ENCODE assay signal across 8 cellular contexts in the genomic region with DNA sequence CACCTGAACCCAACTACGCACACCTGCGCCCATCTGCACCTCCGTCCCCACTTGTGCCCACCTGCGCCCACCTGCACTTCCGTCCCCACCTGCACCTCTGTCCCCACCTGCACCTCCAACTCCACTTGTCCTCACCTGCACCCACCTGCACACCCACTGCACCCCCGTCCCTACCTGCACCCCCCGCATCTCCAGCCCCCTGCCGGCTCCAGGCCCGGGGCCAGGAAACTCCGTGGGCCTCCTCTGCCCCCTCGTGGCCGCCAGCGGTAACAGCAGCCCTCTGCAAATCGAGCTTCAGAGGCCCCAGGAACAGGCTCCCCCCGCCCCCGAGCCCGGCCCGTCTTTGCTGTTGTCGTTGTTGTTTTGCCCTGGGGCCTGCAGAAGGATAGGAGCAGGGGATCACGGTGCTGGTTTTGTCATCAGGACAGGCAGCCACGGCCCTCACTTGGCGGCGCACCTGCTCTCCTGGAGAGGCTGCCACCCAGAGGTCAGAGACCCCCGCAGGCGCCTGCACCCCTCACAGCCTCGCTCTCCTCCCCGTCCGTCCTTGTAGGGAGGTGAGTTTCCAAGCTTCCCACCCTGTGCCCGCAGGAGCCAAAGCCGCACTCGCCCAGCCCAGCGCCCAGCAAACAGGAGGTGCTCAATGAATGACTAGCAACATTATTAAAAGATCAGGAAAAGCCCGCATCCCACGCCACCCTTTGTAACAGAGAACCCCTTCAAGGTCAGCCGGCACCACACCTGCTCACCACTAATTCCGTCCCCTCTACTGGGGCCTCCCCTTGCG.
DNase-seq lines count a peak whose midpoint lies in the region; ATAC-seq and TF ChIP-seq lines count a peak whose summit lies in the region.

No MANE protein-coding gene starts in this region.

- H3K27ac ChIP-seq in body of pancreas = no peak overlapping the region

- peaks cover 50% of the 10 kb centered on the region for H3K4me1 ChIP-seq in body of pancreas

- WGBS in body of pancreas, 2 donors = 24 to 35% methylated on average over 11 to 34 of the region's 37 CpGs

- peak; percentile 96 for TF ChIP-seq CTCF in BJ (IDR thresholded peaks at IDR 0.05; ENCODE audit: insufficient read depth, low read depth, low read length)
- TF ChIP-seq CTCF in body of pancreas (IDR thresholded peaks at IDR 0.05) = peak; percentile 77 to 95 (median 91)

- POLR2A ChIA-PET in BJ (lab: Charles Lee) = no interaction called here

- H3K4me3 ChIP-seq in BJ (ENCODE audit: low read depth, low read length) (no peak overlapping the region), body of pancreas (no peak overlapping the region), iPS-18c (ENCODE audit: insufficient read depth, low read depth, low read length) (peak overlapping the region; percentile 31)

- ATAC-seq in body of pancreas (peak; percentile 64), GM18502 (IDR thresholded peaks at IDR 0.05; ENCODE audit: poor library complexity, unreplicated experiment) (no peak)

- CTCF ChIA-PET in BJ (lab: Yijun Ruan, JAX) = interaction anchor here (0.6 to 5.0 kb wide), 42 partner anchors 9 to 1293 kb away, joined by 3 to 52 read pairs (median 4); a partner anchor contains a TSS

- no peaks in the 10 kb centered on the region for H3K36me3 ChIP-seq in BJ (ENCODE audit: control insufficient read depth, insufficient read depth, low read length)
- H3K36me3 ChIP-seq in body of pancreas (replicated peaks in 1 of 2; ENCODE audit: insufficient read depth in 1 of 2, low read depth in 2 of 2) = no peaks in the 10 kb centered on the region

- DNase-seq in BJ (ENCODE audit: low read depth) (no peak), HT1080 (ENCODE audit: low read depth) (peak; percentile 34), UCSD-AML1 (lab: John Stamatoyannopoulos, UW; ENCODE audit: unreplicated experiment) (peak; percentile 61), body of pancreas (peak; percentile 65 to 71 (median 66)), NCI-H2029 (lab: John Stamatoyannopoulos, UW) (no peak)
- DNase-seq in stimulated activated CD4-positive, alpha-beta T cell treated with anti-CD3 and anti-CD28 coated beads, Interleukin-12 subunit alpha, Interleukin-12 subunit beta, amount 100 ng/mL, for 4 hours = peak; percentile 76

- intact Hi-C loops in body of pancreas (cut with DNase I) = no loop called here

- TF ChIP-seq POLR2A in body of pancreas (IDR thresholded peaks at IDR 0.05) = no peak

- H3K27me3 ChIP-seq in BJ (ENCODE audit: control insufficient read depth, insufficient read depth, low read length) = peaks cover 2% of the 10 kb centered on the region; the same call in 1 of the 2 replicates
- H3K27me3 ChIP-seq in body of pancreas = no peaks in the 10 kb centered on the region

- no peaks in the 10 kb centered on the region for H3K9me3 ChIP-seq in body of pancreas
- peaks cover 5% of the 10 kb centered on the region for H3K9me3 ChIP-seq in iPS-18c (ENCODE audit: control insufficient read depth, insufficient read depth, low read length)

Comparison
In these comparisons a context has a peak if more than half of its experiments do, and no peak if none do; other contexts are left out.
1. DNase-seq: peak in HT1080 (single experiment), UCSD-AML1 (single experiment), body of pancreas (4 of 4) and stimulated activated CD4-positive, alpha-beta T cell treated with anti-CD3 and anti-CD28 coated beads, Interleukin-12 subunit alpha, Interleukin-12 subunit beta, amount 100 ng/mL, for 4 hours (single experiment); none in BJ (single experiment) and NCI-H2029 (single experiment).